Comparison of ENCODE assay signal across 21 cellular contexts in the genomic region with DNA sequence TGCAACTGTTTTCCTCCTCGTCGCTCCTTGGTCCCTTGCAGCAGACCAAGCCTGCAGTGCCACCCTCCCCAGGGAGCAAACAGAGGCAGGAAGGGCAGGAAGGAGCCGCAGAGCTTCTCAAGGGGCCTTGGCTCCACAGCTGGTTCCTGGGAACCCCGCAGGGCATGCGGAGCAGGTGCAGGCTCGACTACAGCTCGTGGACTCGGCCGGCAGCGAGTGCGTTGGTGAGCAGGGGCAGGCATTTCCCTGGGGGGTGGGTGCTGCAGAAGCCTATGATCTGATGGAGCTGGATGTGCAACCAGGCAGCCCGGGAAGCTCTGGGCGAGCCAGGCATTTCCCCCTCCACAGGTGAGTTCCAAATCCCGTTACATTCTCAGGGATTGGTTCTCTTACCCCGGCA. TPM values are rescaled to one million over a fixed set of nuclear protein-coding genes. Genes with fewer than 3 reads are reported as not detected.
A peak's percentile ranks its signal among the peaks of the same experiment; 100 is the strongest.
DNase-seq lines count a peak whose midpoint lies in the region; ATAC-seq, FAIRE-seq and TF ChIP-seq lines count a peak whose summit lies in the region.
"Had no signal": no experiment of that assay in that cellular context is flagged by ENCODE, and none has a peak within 500 bp of the region (broad histone marks: within the 10 kb centered on the region; RNA-seq: fewer than 3 reads in every experiment).

No MANE protein-coding gene starts in this region.

- H3K27me3 ChIP-seq in right cardiac atrium (ENCODE audit: control insufficient read depth, insufficient read depth) (no peaks in the 10 kb centered on the region), heart left ventricle (no peaks in the 10 kb centered on the region), right lobe of liver (no peaks in the 10 kb centered on the region)

- TF ChIP-seq POLR2A in heart left ventricle (IDR thresholded peaks at IDR 0.05), result no peak
- no peak for TF ChIP-seq POLR2A in right lobe of liver (IDR thresholded peaks at IDR 0.05)

- H3K4me3 ChIP-seq in right cardiac atrium (ENCODE audit: low read length) (no peak overlapping the region), heart left ventricle (no peak overlapping the region), right lobe of liver (no peak overlapping the region)
- H3K4me3 ChIP-seq: HAP-1 had no signal

- WGBS in right cardiac atrium, result 84% methylated on average over 15 of the region's 15 CpGs
- WGBS in heart left ventricle, 4 donors, result 82 to 90% (median 85%) methylated on average over 6 to 15 of the region's 15 CpGs
- no CpG with 5 or more reads among the region's 15 CpGs for WGBS in right lobe of liver (ENCODE audit: insufficient coverage, low coverage, low lambda C conversion rate, missing lambda C conversion rate)

- peak in 2 of 3 donors; percentile 35 to 40 for DNase-seq in right cardiac atrium
- no peak for DNase-seq in heart left ventricle
- peak; percentile 21 for DNase-seq in HT-29 (ENCODE audit: low spot score)
- DNase-seq in right lobe of liver, result peak in 2 of 3 donors; percentile 12 to 50
- DNase-seq in cortex of kidney (lab: John Stamatoyannopoulos, UW), result no peak
- DNase-seq in RCC 7860 (ENCODE audit: low spot score), result no peak
- DNase-seq: ACHN; AML-193; CD4-positive, CD25-positive, alpha-beta regulatory T cell; COR-L47; DMS 273 treated with DMSO at 0.1 percent for 48 hours; NCI-H1105; NCI-H2081; NCI-H2227 treated with DMSO at 0.1 percent for 48 hours; NCI-H510A treated with DMSO at 0.1 percent for 48 hours; NCI-H774; OCI-M1 had no signal

- no peaks in the 10 kb centered on the region for H3K4me1 ChIP-seq in right cardiac atrium (ENCODE audit: control insufficient read depth, insufficient read depth, low read length)
- H3K4me1 ChIP-seq in heart left ventricle, result peaks cover 7 to 31% (median 19%) of the 10 kb centered on the region in 12 donors
- no peaks in the 10 kb centered on the region for H3K4me1 ChIP-seq in right lobe of liver

- ATAC-seq in right cardiac atrium (no peak), heart left ventricle (no peak), right lobe of liver (no peak), HG03354 (IDR thresholded peaks at IDR 0.05; ENCODE audit: poor library complexity, severe bottlenecking, unreplicated experiment) (no peak)

- H3K36me3 ChIP-seq in heart left ventricle (no peaks in the 10 kb centered on the region), right lobe of liver (no peaks in the 10 kb centered on the region)
- H3K36me3 ChIP-seq: HAP-1 had no signal

- TF ChIP-seq CTCF in heart left ventricle (IDR thresholded peaks at IDR 0.05) (no peak), right lobe of liver (IDR thresholded peaks at IDR 0.05) (no peak)

- no peak for FAIRE-seq in RCC 7860 (lab: Jason Lieb, UNC)
- FAIRE-seq: G401.6 had no signal

- no peak overlapping the region for H3K27ac ChIP-seq in right cardiac atrium (ENCODE audit: low read length)
- H3K27ac ChIP-seq in heart left ventricle, result no peak overlapping the region
- no peak overlapping the region for H3K27ac ChIP-seq in right lobe of liver

- intact Hi-C loops in right cardiac atrium (cut with DNase I) (no loop called here), heart left ventricle (cut with DNase I) (loop anchor here in 1 of 10 donors (10.0 kb wide), 1 partner anchor 107 kb away; no protein-coding TSS in a partner anchor), right lobe of liver (cut with DNase I) (no loop called here)

- no peaks in the 10 kb centered on the region for H3K9me3 ChIP-seq in right cardiac atrium (ENCODE audit: control insufficient read depth, low read length)
- H3K9me3 ChIP-seq in heart left ventricle, result peaks cover 0 to 29% (median 20%) of the 10 kb centered on the region in 12 donors
- peaks cover 0 to 9% (median 0%) of the 10 kb centered on the region in 4 donors for H3K9me3 ChIP-seq in right lobe of liver
- H3K9me3 ChIP-seq: HAP-1 had no signal

RNA-seq across cellular contexts. Expression of a gene that starts 37.1 kb away (rescaled TPM):
- under 1 TPM in 1 of 4 donors, not detected in 3; 0.31 TPM for total RNA-seq in right cardiac atrium
- polyA plus RNA-seq in right cardiac atrium, result 0.07 TPM
- total RNA-seq in heart left ventricle, result under 1 TPM in 2 of 9 donors, not detected in 7; 0.16 to 0.50 TPM
- under 1 TPM; 0.04 to 0.11 TPM for polyA plus RNA-seq in heart left ventricle
- total RNA-seq in HT-29 (2014; rRNA removed; shearing (Covaris generic)), result not detected in 2 replicates
- under 1 TPM in 5 of 6 experiments, not detected in 1; 0.07 to 0.23 (median 0.12) TPM for total RNA-seq in right lobe of liver
- total RNA-seq: CD4-positive, CD25-positive, alpha-beta regulatory T cell; RPMI7951 had no signal
- polyA plus RNA-seq: CD4-positive, CD25-positive, alpha-beta regulatory T cell had no signal

RNA-seq across cellular contexts. Expression of a gene that starts 44.5 kb away (rescaled TPM):
- under 1 TPM in 1 of 4 donors, not detected in 3; 0.29 TPM for total RNA-seq in right cardiac atrium
- polyA plus RNA-seq in right cardiac atrium, result 0.25 TPM
- total RNA-seq in heart left ventricle, result under 1 TPM in 4 of 9 donors, not detected in 5; 0.11 to 0.29 (median 0.21) TPM
- under 1 TPM; 0.12 to 0.15 TPM for polyA plus RNA-seq in heart left ventricle
- not detected in 2 replicates for total RNA-seq in HT-29 (2014; rRNA removed; shearing (Covaris generic))
- total RNA-seq in right lobe of liver, result under 1 TPM in 1 of 6 experiments, not detected in 5; 0.15 TPM
- total RNA-seq: CD4-positive, CD25-positive, alpha-beta regulatory T cell had no signal
- polyA plus RNA-seq: CD4-positive, CD25-positive, alpha-beta regulatory T cell had no signal

Comparison
In these comparisons a context has a peak if more than half of its experiments do, and no peak if none do; other contexts are left out.
1. DNase-seq: peak in right cardiac atrium (2 of 3), HT-29 (single experiment) and right lobe of liver (2 of 3); none in heart left ventricle (0 of 5), cortex of kidney (single experiment) and RCC 7860 (single experiment).